ENCODE assay signal across 9 cellular contexts in the genomic region with DNA sequence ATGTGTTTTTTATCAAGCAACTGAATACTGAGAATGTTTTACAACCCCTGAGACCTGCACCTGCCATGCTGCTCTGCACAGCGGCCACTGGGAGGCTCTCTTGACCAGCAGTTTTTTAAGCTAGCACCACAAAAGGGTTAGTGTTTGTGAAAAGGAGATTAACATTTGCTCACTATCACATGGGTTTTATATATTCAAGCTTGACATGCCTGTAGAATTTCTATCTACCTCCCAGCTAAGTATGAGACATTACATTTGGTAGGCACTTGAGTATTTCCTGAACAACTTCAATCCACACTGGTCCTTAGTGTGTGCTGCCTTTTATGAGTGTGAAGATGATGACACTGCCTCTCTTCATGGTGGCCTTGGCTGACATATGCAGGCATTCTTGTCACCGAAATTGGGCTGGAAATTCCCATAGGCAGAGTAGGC.
A peak's percentile ranks its signal among the peaks of the same experiment; 100 is the strongest.
DNase-seq lines count a peak whose midpoint lies in the region; ATAC-seq and TF ChIP-seq lines count a peak whose summit lies in the region.
"Had no signal": no experiment of that assay in that cellular context is flagged by ENCODE, and none has a peak within 500 bp of the region (broad histone marks: within the 10 kb centered on the region; RNA-seq: fewer than 3 reads in every experiment).

No MANE protein-coding gene starts in this region.

- ATAC-seq in GM21528 (IDR thresholded peaks at IDR 0.05; ENCODE audit: low FRiP score, unreplicated experiment) (no peak), GM19455 (IDR thresholded peaks at IDR 0.05; ENCODE audit: unreplicated experiment) (no peak)

- DNase-seq in HFF-Myc (ENCODE audit: extremely low read depth, low read depth) (no peak), SW480 (ENCODE audit: low spot score) (peak; percentile 59), iPS-NIHi7 (ENCODE audit: extremely low spot score) (peak; percentile 53), hepatic stellate cell (ENCODE audit: low spot score) (no peak), GDM1 (lab: John Stamatoyannopoulos, UW) (no peak)

- no peak overlapping the region for H3K27ac ChIP-seq in C4-2B
- H3K27ac ChIP-seq: epithelial cell of prostate had no signal

- TF ChIP-seq CTCF in C4-2B (conservative IDR thresholded peaks at IDR 0.05) (peak; percentile 92), HFF-Myc (IDR thresholded peaks at IDR 0.05; ENCODE audit: low read depth, low read length, missing control alignments) (peak; percentile 51)

- H3K4me3 ChIP-seq in HFF-Myc (replicated peaks; ENCODE audit: low read depth, low read length) = no peak overlapping the region

Comparison
In these comparisons a context has a peak if more than half of its experiments do, and no peak if none do; other contexts are left out.
1. DNase-seq: peak in SW480 (single experiment) and iPS-NIHi7 (single experiment); none in HFF-Myc (single experiment), hepatic stellate cell (single experiment) and GDM1 (single experiment).